In the genomic region with DNA sequence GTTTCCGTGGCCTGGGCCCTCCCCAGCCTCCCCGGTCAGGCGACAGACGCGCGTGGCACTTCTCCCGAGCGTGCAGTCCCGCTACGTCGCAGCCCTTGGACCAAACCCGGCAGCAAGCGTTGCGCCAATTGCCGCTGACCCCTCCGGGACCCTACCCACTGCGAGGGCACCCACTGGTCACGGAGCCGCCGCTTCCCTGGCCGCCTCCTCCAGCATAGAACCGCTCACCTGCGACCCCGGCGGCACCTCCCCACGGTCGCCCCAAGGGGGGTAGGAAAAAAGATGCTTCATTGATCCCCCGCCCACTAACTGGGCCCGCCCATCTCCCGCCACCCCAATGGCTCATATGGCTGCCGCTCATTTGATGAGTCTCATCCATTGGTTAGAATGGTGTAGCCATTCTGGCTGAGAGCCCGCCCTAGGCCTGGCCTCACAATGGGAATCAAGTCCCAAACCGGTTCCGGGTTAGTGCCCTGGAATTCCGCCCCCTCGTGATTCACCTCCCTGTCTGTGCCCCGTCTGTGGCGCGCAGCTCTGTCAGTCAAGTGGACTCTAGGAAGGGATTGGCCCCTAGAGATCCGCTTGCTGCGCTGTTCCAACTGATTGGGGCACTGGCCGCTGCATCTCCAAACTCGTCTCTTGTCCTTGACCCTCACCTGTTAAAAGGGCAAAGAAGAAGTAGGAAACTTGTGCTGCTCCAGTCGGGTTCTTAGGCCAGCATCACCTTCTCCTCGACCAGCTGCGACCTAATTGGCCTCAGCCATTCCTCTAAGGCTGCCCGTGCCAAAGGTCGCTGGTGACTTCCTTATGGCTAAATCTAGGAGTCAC, we compare ENCODE assay signal across 1 cellular context.
TF ChIP-seq lines count a peak whose summit lies in the region.

Gene MSANTD4 (minus strand): TSS at position 274 of the 828 bp plus-strand sequence. CDS start 11,323 bp downstream, outside the sequence.

TF ChIP-seq in neural cell, 6 proteins besides CTCF, POLR2A, EP300 and RAD21 (continued from another document):
- TF ChIP-seq REST (IDR thresholded peaks at IDR 0.05; ENCODE audit: borderline replicate concordance) (peak; percentile 57), TAF1 (IDR thresholded peaks at IDR 0.05; ENCODE audit: low read depth) (peak; percentile 82), SMC3 (conservative IDR thresholded peaks at IDR 0.05; ENCODE audit: poor library complexity) (peak; percentile 41), EZH2 (IDR thresholded peaks at IDR 0.05; ENCODE audit: borderline replicate concordance, insufficient read depth, low read length, poor library complexity, severe bottlenecking) (no peak), MXI1 (conservative IDR thresholded peaks at IDR 0.05; ENCODE audit: poor library complexity, severe bottlenecking) (peak; percentile 90)
